ENCODE assay signal across 19 cellular contexts in the genomic region with DNA sequence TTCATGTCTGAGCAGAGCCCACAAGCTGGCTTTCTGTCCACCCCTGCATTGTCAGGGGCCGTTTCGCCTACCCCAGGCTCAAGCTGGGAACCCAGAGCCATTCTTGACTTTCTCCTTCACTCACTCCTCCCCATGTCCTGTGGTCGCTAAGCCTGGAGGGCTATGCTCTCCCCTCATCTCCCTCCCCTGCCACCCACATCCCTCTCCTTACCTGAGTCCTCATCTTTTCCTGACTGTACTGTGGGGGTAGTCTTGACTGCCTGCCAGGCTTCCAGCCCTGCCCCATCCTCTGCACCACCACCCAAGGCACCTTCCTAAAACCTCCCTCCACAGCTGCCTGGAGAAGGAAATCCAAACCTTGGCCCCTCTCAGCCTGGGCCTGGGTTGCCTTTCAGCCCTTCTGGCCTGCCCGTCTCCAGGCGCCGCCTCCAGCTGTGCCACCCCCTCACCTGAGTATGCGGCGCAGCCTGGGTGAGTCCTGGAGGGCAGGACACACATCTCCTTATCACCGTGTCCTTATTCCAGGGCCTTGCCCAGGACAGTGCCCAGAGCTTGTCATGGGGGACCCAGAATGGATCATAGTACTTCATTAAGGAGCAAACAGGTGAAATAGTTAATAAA.
"Had no signal": no experiment of that assay in that cellular context is flagged by ENCODE, and none has a peak within 500 bp of the region (broad histone marks: within the 10 kb centered on the region; RNA-seq: fewer than 3 reads in every experiment).

No MANE protein-coding gene starts in this region.

- H3K4me3 Mint-ChIP-seq: activated naive CD8-positive, alpha-beta T cell; activated T-helper 1 cell treated with anti-CD3 and anti-CD28 coated beads, Interleukin-12 subunit alpha, Interleukin-12 subunit beta, Interleukin-2, Interleukin-4 antibody, amounts not matched to agents 30 ng/mL and 10 ng/mL and 1 ng/mL, durations not matched to agents 14 hours and 24 hours and 36 hours; nephron had no signal

- H3K9me3 Mint-ChIP-seq: activated T-helper 1 cell treated with anti-CD3 and anti-CD28 coated beads, Interleukin-12 subunit alpha, Interleukin-12 subunit beta, Interleukin-2, Interleukin-4 antibody, amounts not matched to agents 30 ng/mL and 10 ng/mL and 1 ng/mL, durations not matched to agents 14 hours and 24 hours and 36 hours; nephron had no signal

- H3K36me3 ChIP-seq: uterus had no signal

- ATAC-seq: left lobe of liver; stimulated activated naive CD8-positive, alpha-beta T cell treated with anti-CD3 and anti-CD28 coated beads, Interleukin-15, Interleukin-2, amounts not matched to agents 100 U/mL and 50 U/mL, for 24 hours had no signal

- DNase-seq: activated CD4-positive, alpha-beta T cell treated with anti-CD3 and anti-CD28 coated beads, Interleukin-2, amount 50 U/mL, for 1 hour; activated CD4-positive, CD25-positive, alpha-beta regulatory T cell; activated T-cell treated with anti-CD3 and anti-CD28 coated beads for 4 hours; head of caudate nucleus; mammary epithelial cell; midbrain; occipital lobe; retina; stimulated activated CD4-positive, alpha-beta T cell treated with anti-CD3 and anti-CD28 coated beads, Interleukin-2, amount 100 ng/mL, for 24 hours; stimulated activated naive CD8-positive, alpha-beta T cell treated with anti-CD3 and anti-CD28 coated beads, Interleukin-15, Interleukin-2, amounts not matched to agents 100 U/mL and 50 U/mL, for 24 hours; substantia nigra; T-helper 9 cell; tibial artery; uterus had no signal

- H3K9me3 ChIP-seq: tibial artery, uterus had no signal

- H3K27ac ChIP-seq: tibial artery, uterus had no signal

- H3K27ac Mint-ChIP-seq: activated naive CD8-positive, alpha-beta T cell; activated T-helper 1 cell treated with anti-CD3 and anti-CD28 coated beads, Interleukin-12 subunit alpha, Interleukin-12 subunit beta, Interleukin-2, Interleukin-4 antibody, amounts not matched to agents 30 ng/mL and 10 ng/mL and 1 ng/mL, durations not matched to agents 14 hours and 24 hours and 36 hours; nephron had no signal

- H3K4me3 ChIP-seq: dorsolateral prefrontal cortex, tibial artery, uterus had no signal

- H3K27me3 Mint-ChIP-seq: activated naive CD8-positive, alpha-beta T cell had no signal

- H3K4me1 ChIP-seq: tibial artery, uterus had no signal

- H3K27me3 ChIP-seq: dorsolateral prefrontal cortex, tibial artery, uterus had no signal

- H3K4me1 Mint-ChIP-seq: nephron had no signal
